ENCODE assay signal across 8 cellular contexts in genomic region chr12:51023625-51024395, GRCh38. TPM values are rescaled to one million over a fixed set of nuclear protein-coding genes. Genes with fewer than 3 reads are reported as not detected.
A peak's percentile ranks its signal among the peaks of the same experiment; 100 is the strongest.
DNase-seq lines count a peak whose midpoint lies in the region; ATAC-seq, FAIRE-seq and TF ChIP-seq lines count a peak whose summit lies in the region.

No MANE protein-coding gene starts in this region.

- H3K4me3 Mint-ChIP-seq in T-helper 2 cell treated with Interferon-gamma antibody and Interleukin-4, amounts not matched to agents 5 μg/mL and 100 μg/mL, for 36 hours, result peak overlapping the region; percentile 92
- H3K4me3 Mint-ChIP-seq in activated naive CD8-positive, alpha-beta T cell treated with anti-CD3 and anti-CD28 coated beads, Interleukin-2, amount 50 U/mL, for 24 hours, result peak overlapping the region; percentile 86

- no peak for ATAC-seq in activated naive CD8-positive, alpha-beta T cell treated with anti-CD3 and anti-CD28 coated beads, Interleukin-2, amount 50 U/mL, for 24 hours
- ATAC-seq in GM18520 (IDR thresholded peaks at IDR 0.05; ENCODE audit: unreplicated experiment), result no peak

- H3K4me3 ChIP-seq in kidney (ENCODE audit: low read length in 2 of 2), result peak overlapping the region; percentile 75 to 82

- intact Hi-C loops in kidney (cut with DNase I), result no loop called here

- H3K27ac Mint-ChIP-seq in T-helper 2 cell treated with Interferon-gamma antibody and Interleukin-4, amounts not matched to agents 5 μg/mL and 100 μg/mL, for 36 hours, result peak overlapping the region; percentile 98
- peak overlapping the region; percentile 93 for H3K27ac Mint-ChIP-seq in activated naive CD8-positive, alpha-beta T cell treated with anti-CD3 and anti-CD28 coated beads, Interleukin-2, amount 50 U/mL, for 24 hours

- peaks cover 9 to 35% of the 10 kb centered on the region in 2 donors for H3K4me1 ChIP-seq in kidney (ENCODE audit: control insufficient read depth in 1 of 2, insufficient read depth in 1 of 2, low read depth in 1 of 2, low read length in 2 of 2)

- TF ChIP-seq CTCF in kidney (IDR thresholded peaks at IDR 0.05; ENCODE audit: borderline replicate concordance, extremely low read depth, insufficient read depth), result no peak

- DNase-seq in T-helper 2 cell treated with Interferon-gamma antibody and Interleukin-4, amounts not matched to agents 5 μg/mL and 100 μg/mL, for 36 hours (ENCODE audit: low spot score), result no peak
- DNase-seq in T-helper 2 cell (no peak), kidney (no peak), EL (no peak), NCI-H748 (lab: John Stamatoyannopoulos, UW; ENCODE audit: unreplicated experiment) (no peak)
- no peak for DNase-seq in activated naive CD8-positive, alpha-beta T cell treated with anti-CD3 and anti-CD28 coated beads, Interleukin-2, amount 50 U/mL, for 24 hours

- no peaks in the 10 kb centered on the region for H3K36me3 Mint-ChIP-seq in T-helper 2 cell treated with Interferon-gamma antibody and Interleukin-4, amounts not matched to agents 5 μg/mL and 100 μg/mL, for 36 hours (ENCODE audit: low read depth)
- H3K36me3 Mint-ChIP-seq in activated naive CD8-positive, alpha-beta T cell treated with anti-CD3 and anti-CD28 coated beads, Interleukin-2, amount 50 U/mL, for 24 hours (ENCODE audit: low read depth), result peaks cover 2% of the 10 kb centered on the region

- peak overlapping the region in 1 of 2 donors; percentile 94 for H3K9ac ChIP-seq in kidney (ENCODE audit: low read length in 2 of 2)

- H3K9me3 ChIP-seq in kidney (ENCODE audit: control insufficient read depth in 1 of 2, low read length in 2 of 2), result no peaks in the 10 kb centered on the region

- peaks cover 3% of the 10 kb centered on the region for H3K27me3 Mint-ChIP-seq in T-helper 2 cell treated with Interferon-gamma antibody and Interleukin-4, amounts not matched to agents 5 μg/mL and 100 μg/mL, for 36 hours (ENCODE audit: low read depth)
- no peaks in the 10 kb centered on the region for H3K27me3 Mint-ChIP-seq in activated naive CD8-positive, alpha-beta T cell treated with anti-CD3 and anti-CD28 coated beads, Interleukin-2, amount 50 U/mL, for 24 hours

- peak overlapping the region; percentile 98 for H3K27ac ChIP-seq in kidney (ENCODE audit: low read depth in 2 of 2, low read length in 2 of 2)
- peak overlapping the region; percentile 96 for H3K27ac ChIP-seq in temporal lobe (ENCODE audit: low read depth, low read length)

- FAIRE-seq in kidney (lab: Jason Lieb, UNC), result no peak

- no peaks in the 10 kb centered on the region for H3K9me3 Mint-ChIP-seq in T-helper 2 cell treated with Interferon-gamma antibody and Interleukin-4, amounts not matched to agents 5 μg/mL and 100 μg/mL, for 36 hours
- H3K9me3 Mint-ChIP-seq in activated naive CD8-positive, alpha-beta T cell treated with anti-CD3 and anti-CD28 coated beads, Interleukin-2, amount 50 U/mL, for 24 hours, result no peaks in the 10 kb centered on the region

- H3K36me3 ChIP-seq in kidney (ENCODE audit: control insufficient read depth in 1 of 2, insufficient read depth in 2 of 2, low read length in 2 of 2), result no peaks in the 10 kb centered on the region

- peaks cover 57% of the 10 kb centered on the region for H3K4me1 Mint-ChIP-seq in T-helper 2 cell treated with Interferon-gamma antibody and Interleukin-4, amounts not matched to agents 5 μg/mL and 100 μg/mL, for 36 hours (ENCODE audit: low read depth)
- peaks cover 71% of the 10 kb centered on the region for H3K4me1 Mint-ChIP-seq in activated naive CD8-positive, alpha-beta T cell treated with anti-CD3 and anti-CD28 coated beads, Interleukin-2, amount 50 U/mL, for 24 hours

RNA-seq across cellular contexts. Expression of gene SLC11A2, which starts 2.4 kb away (rescaled TPM):
- total RNA-seq in kidney (90.2 TPM), temporal lobe (70.1 TPM)
- polyA plus RNA-seq in kidney (ENCODE audit: insufficient read depth, low read depth, low replicate concordance), result 22.3 TPM

RNA-seq across cellular contexts. Expression of gene LETMD1, which starts 24.3 kb away (rescaled TPM):
- total RNA-seq in kidney, result 54.4 TPM
- polyA plus RNA-seq in kidney (ENCODE audit: insufficient read depth, low read depth, low replicate concordance), result 68.2 TPM
- total RNA-seq in temporal lobe, result 45.0 TPM

RNA-seq across cellular contexts. Expression of gene CSRNP2, which starts 59.6 kb away (rescaled TPM):
- total RNA-seq in kidney (29.6 TPM), temporal lobe (66.4 TPM)
- polyA plus RNA-seq in kidney (ENCODE audit: insufficient read depth, low read depth, low replicate concordance), result 8.5 TPM
